12 cellular contexts compared by ENCODE assay signal in the genomic region with DNA sequence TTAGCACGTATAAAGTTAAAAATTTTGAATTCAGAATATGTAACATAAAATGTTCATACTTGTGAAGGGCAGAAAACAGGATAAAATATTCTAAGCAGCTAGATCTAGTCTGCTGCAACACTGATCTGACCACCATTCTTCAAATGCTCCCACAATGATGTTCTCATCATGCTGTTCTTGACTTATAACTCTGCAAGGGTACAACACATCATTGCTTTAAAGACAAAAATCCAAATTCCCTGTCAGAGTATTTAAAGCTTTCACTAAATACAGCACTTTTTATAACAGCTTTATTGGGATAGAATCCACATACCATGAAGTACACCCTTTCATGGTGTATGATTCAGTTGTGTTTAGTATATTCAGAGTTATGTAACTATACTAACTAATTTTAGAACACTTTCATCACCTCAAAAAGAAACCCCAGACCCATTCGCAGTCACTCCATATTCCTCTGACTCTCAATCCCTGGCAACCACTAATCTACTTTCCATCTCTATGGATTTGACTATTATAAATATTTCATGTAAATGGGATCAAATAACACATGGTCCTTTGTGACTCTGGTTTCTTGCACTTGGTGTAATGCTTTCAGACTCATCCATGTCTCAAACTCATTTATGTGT. TPM values are rescaled to one million over a fixed set of nuclear protein-coding genes. Genes with fewer than 3 reads are reported as not detected.
DNase-seq lines count a peak whose midpoint lies in the region; ATAC-seq and TF ChIP-seq lines count a peak whose summit lies in the region.
"Had no signal": no experiment of that assay in that cellular context is flagged by ENCODE, and none has a peak within 500 bp of the region (broad histone marks: within the 10 kb centered on the region; RNA-seq: fewer than 3 reads in every experiment).

No MANE protein-coding gene starts in this region.

- H3K9me3 Mint-ChIP-seq in WTC11 = peaks cover 12% of the 10 kb centered on the region

- H3K4me1 Mint-ChIP-seq in WTC11 = peaks cover 59% of the 10 kb centered on the region

- CTCF ChIA-PET in WTC11 (lab: Charles Lee) = interaction anchor here (1.3 to 2.0 kb wide), 3 partner anchors 34 to 213 kb away, joined by 3 to 9 read pairs (median 5); no protein-coding TSS in a partner anchor

- POLR2A ChIA-PET in WTC11 (lab: Charles Lee) = no interaction called here

- intact Hi-C loops in Right ventricle myocardium superior (cut with DNase I) (loop anchor here (5.0 to 10.0 kb wide), 2 partner anchors 57 to 124 kb away; partner anchors contain the start of gene MAP4K3), gastrocnemius medialis (cut with DNase I; ENCODE audit: low total_unique reads) (loop anchor here (5.0 kb wide), 2 partner anchors 137 to 317 kb away; no protein-coding TSS in a partner anchor)

- peak overlapping the region in 1 of 4 donors; percentile 0 for H3K4me3 ChIP-seq in gastrocnemius medialis
- H3K4me3 ChIP-seq: MG63 had no signal

- peaks cover 57% of the 10 kb centered on the region in 2 donors for H3K4me1 ChIP-seq in gastrocnemius medialis

- DNase-seq in HCEC 1CT (peak; percentile 56), WTC11 (ENCODE audit: low spot score) (no peak), Right ventricle myocardium superior (no peak), gastrocnemius medialis (no peak), NAMALWA (ENCODE audit: low spot score) (no peak), NCI-H524 treated with DMSO at 0.1 percent for 48 hours (lab: John Stamatoyannopoulos, UW) (no peak)
- no peak for DNase-seq in stimulated activated naive CD4-positive, alpha-beta T cell treated with Interleukin-2 at 50 U/mL for 16 hours (lab: John Stamatoyannopoulos, UW)
- DNase-seq: activated CD8-positive, alpha-beta T cell treated with anti-CD3 and anti-CD28 coated beads, Interleukin-2, amount 10 ng/mL, durations not matched to agents 7 days and 5 days; MG63; occipital lobe; RPMI8226 had no signal

- H3K27me3 ChIP-seq in gastrocnemius medialis = no peaks in the 10 kb centered on the region
- H3K27me3 ChIP-seq: MG63 had no signal

- H3K9me3 ChIP-seq in gastrocnemius medialis = no peaks in the 10 kb centered on the region
- H3K9me3 ChIP-seq: MG63 had no signal

- peaks cover 14% of the 10 kb centered on the region for H3K36me3 Mint-ChIP-seq in WTC11

- H3K36me3 ChIP-seq in gastrocnemius medialis = no peaks in the 10 kb centered on the region
- H3K36me3 ChIP-seq: MG63 had no signal

- peak in 1 of 2 donors; percentile 50 for TF ChIP-seq POLR2A in gastrocnemius medialis (IDR thresholded peaks at IDR 0.05)

- H3K27me3 Mint-ChIP-seq in WTC11 (ENCODE audit: low read depth) = no peaks in the 10 kb centered on the region

- peak overlapping the region; percentile 81 to 91 (median 87) for H3K27ac ChIP-seq in gastrocnemius medialis

- H3K4me3 Mint-ChIP-seq in WTC11 = no peak overlapping the region
- H3K4me3 Mint-ChIP-seq: activated CD8-positive, alpha-beta T cell treated with anti-CD3 and anti-CD28 coated beads, Interleukin-2, amount 10 ng/mL, durations not matched to agents 7 days and 5 days had no signal

- TF ChIP-seq CTCF in WTC11 (IDR thresholded peaks at IDR 0.05) (no peak), gastrocnemius medialis (IDR thresholded peaks at IDR 0.05 in 4 of 5, conservative IDR thresholded peaks at IDR 0.05 in 1 of 5) (no peak)

- in situ Hi-C loops in gastrocnemius medialis (cut with MboI; ENCODE audit: low sequenced_read_pairs in 4 of 4) = loop anchor here in 2 of 4 donors (10.0 kb wide), 1 partner anchor 54 kb away; the partner anchor contains the start of gene MAP4K3 (in 2 of the 2)

- ATAC-seq in WTC11 (no peak), Right ventricle myocardium superior (ENCODE audit: poor library complexity) (peak; percentile 43), gastrocnemius medialis (peak; percentile 77 to 79), HG03097 (IDR thresholded peaks at IDR 0.05; ENCODE audit: low FRiP score, unreplicated experiment) (no peak)
- ATAC-seq: activated CD8-positive, alpha-beta T cell treated with anti-CD3 and anti-CD28 coated beads, Interleukin-2, amount 10 ng/mL, durations not matched to agents 7 days and 5 days had no signal

- H3K27ac Mint-ChIP-seq in WTC11 = peak overlapping the region; percentile 65; the same call in 1 of the 2 replicates
- H3K27ac Mint-ChIP-seq: activated CD8-positive, alpha-beta T cell treated with anti-CD3 and anti-CD28 coated beads, Interleukin-2, amount 10 ng/mL, durations not matched to agents 7 days and 5 days had no signal

TF ChIP-seq in WTC11, 78 proteins besides CTCF, POLR2A, EP300 and RAD21 (continues in another document):
- TF ChIP-seq, protein P1, sequence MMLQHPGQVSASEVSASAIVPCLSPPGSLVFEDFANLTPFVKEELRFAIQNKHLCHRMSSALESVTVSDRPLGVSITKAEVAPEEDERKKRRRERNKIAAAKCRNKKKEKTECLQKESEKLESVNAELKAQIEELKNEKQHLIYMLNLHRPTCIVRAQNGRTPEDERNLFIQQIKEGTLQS (CRISPR knock-in tag; conservative IDR thresholded peaks at IDR 0.05) = no peak
- TF ChIP-seq OVOL2 (CRISPR knock-in tag; IDR thresholded peaks at IDR 0.05; ENCODE audit: borderline replicate concordance) (no peak), PRRX2 (CRISPR knock-in tag; IDR thresholded peaks at IDR 0.05) (no peak), NFATC4 (CRISPR knock-in tag; IDR thresholded peaks at IDR 0.05) (no peak), ZBTB43 (CRISPR knock-in tag; IDR thresholded peaks at IDR 0.05) (no peak), FOXK1 (CRISPR knock-in tag; IDR thresholded peaks at IDR 0.05) (no peak), ZNF232 (CRISPR knock-in tag; IDR thresholded peaks at IDR 0.05) (no peak), ZNF423 (CRISPR knock-in tag; IDR thresholded peaks at IDR 0.05) (no peak), SMAD4 (CRISPR knock-in tag; IDR thresholded peaks at IDR 0.05) (no peak), ATF2 (CRISPR knock-in tag; IDR thresholded peaks at IDR 0.05; ENCODE audit: borderline replicate concordance, low read depth) (no peak), ATF6 (CRISPR knock-in tag; IDR thresholded peaks at IDR 0.05) (no peak), NFYB (CRISPR knock-in tag; conservative IDR thresholded peaks at IDR 0.05; ENCODE audit: low read depth) (no peak), RELA (CRISPR knock-in tag; IDR thresholded peaks at IDR 0.05; ENCODE audit: borderline replicate concordance) (no peak)
- TF ChIP-seq, protein P2, sequence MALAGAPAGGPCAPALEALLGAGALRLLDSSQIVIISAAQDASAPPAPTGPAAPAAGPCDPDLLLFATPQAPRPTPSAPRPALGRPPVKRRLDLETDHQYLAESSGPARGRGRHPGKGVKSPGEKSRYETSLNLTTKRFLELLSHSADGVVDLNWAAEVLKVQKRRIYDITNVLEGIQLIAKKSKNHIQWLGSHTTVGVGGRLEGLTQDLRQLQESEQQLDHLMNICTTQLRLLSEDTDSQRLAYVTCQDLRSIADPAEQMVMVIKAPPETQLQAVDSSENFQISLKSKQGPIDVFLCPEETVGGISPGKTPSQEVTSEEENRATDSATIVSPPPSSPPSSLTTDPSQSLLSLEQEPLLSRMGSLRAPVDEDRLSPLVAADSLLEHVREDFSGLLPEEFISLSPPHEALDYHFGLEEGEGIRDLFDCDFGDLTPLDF (CRISPR knock-in tag; IDR thresholded peaks at IDR 0.05) = no peak

RNA-seq across cellular contexts. Expression of gene MAP4K3, which starts 56.4 kb away (rescaled TPM):
- 51.6 to 73.2 TPM (median 65.2 TPM) in 3 replicates for total RNA-seq in WTC11 (2021)
- total RNA-seq in Right ventricle myocardium superior = 37.8 TPM
- total RNA-seq in gastrocnemius medialis = 10 to 100 TPM; 23.0 to 52.1 (median 31.8) TPM

Comparison
In these comparisons a context has a peak if more than half of its experiments do, and no peak if none do; other contexts are left out.
1. ATAC-seq: peak in Right ventricle myocardium superior (single experiment) and gastrocnemius medialis (2 of 2); none in WTC11 (single experiment) and HG03097 (single experiment).